ENCODE assay signal across 22 cellular contexts in the genomic region with DNA sequence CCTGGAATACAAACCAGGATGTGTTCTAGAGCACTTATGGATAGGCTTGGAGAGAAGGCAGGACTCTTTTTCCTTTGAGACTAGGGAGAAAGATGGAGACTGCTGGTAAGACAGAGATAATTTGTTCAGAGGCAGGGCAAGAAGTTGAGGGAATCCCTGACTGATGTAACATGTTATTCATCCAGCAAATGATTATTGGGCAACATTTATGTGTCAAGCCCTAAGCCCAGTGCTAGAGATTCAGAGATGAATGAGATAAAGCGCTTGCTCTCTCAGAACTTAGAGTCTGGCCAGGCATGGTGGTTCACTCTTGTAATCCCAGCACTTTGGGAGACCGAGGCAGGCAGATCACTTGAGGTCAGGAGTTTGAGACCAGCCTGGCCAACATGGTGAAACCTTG. TPM values are rescaled to one million over a fixed set of nuclear protein-coding genes. Genes with fewer than 3 reads are reported as not detected.
A peak's percentile ranks its signal among the peaks of the same experiment; 100 is the strongest.
DNase-seq lines count a peak whose midpoint lies in the region; ATAC-seq and TF ChIP-seq lines count a peak whose summit lies in the region.
"Had no signal": no experiment of that assay in that cellular context is flagged by ENCODE, and none has a peak within 500 bp of the region (broad histone marks: within the 10 kb centered on the region; RNA-seq: fewer than 3 reads in every experiment).

No MANE protein-coding gene starts in this region.

- no peak overlapping the region for H3K4me3 Mint-ChIP-seq in activated T-cell treated with anti-CD3 and anti-CD28 coated beads, Interleukin-2, amount 50 U/mL, for 24 hours
- H3K4me3 Mint-ChIP-seq: activated CD8-positive, alpha-beta T cell treated with anti-CD3 and anti-CD28 coated beads for 36 hours; activated naive CD8-positive, alpha-beta T cell treated with anti-CD3 and anti-CD28 coated beads for 36 hours had no signal

- H3K9me3 Mint-ChIP-seq in activated T-cell treated with anti-CD3 and anti-CD28 coated beads, Interleukin-2, amount 50 U/mL, for 24 hours: no peaks in the 10 kb centered on the region
- H3K9me3 Mint-ChIP-seq: activated CD8-positive, alpha-beta T cell treated with anti-CD3 and anti-CD28 coated beads for 36 hours; activated naive CD8-positive, alpha-beta T cell treated with anti-CD3 and anti-CD28 coated beads for 36 hours had no signal

- TF ChIP-seq CTCF in epithelial cell of proximal tubule (conservative IDR thresholded peaks at IDR 0.05; ENCODE audit: low read depth, low read length): no peak
- no peak for TF ChIP-seq CTCF in left lung (IDR thresholded peaks at IDR 0.05)

- no peaks in the 10 kb centered on the region for H3K4me1 Mint-ChIP-seq in activated T-cell treated with anti-CD3 and anti-CD28 coated beads, Interleukin-2, amount 50 U/mL, for 24 hours (ENCODE audit: low read depth)
- H3K4me1 Mint-ChIP-seq: activated naive CD8-positive, alpha-beta T cell treated with anti-CD3 and anti-CD28 coated beads for 36 hours had no signal

- ATAC-seq in left lung: no peak
- no peak for ATAC-seq in GM19351 (IDR thresholded peaks at IDR 0.05; ENCODE audit: unreplicated experiment)
- ATAC-seq in GM19463 (IDR thresholded peaks at IDR 0.05; ENCODE audit: unreplicated experiment): no peak
- ATAC-seq: activated CD8-positive, alpha-beta T cell treated with anti-CD3 and anti-CD28 coated beads for 36 hours; left lobe of liver had no signal

- H3K4me3 ChIP-seq in epithelial cell of proximal tubule (ENCODE audit: low read depth, low read length) (no peak overlapping the region), left lung (no peak overlapping the region)
- H3K4me3 ChIP-seq: cardiac muscle cell, esophagus squamous epithelium, ovary, Peyer's patch, thyroid gland had no signal

- DNase-seq in SKM-1 (lab: John Stamatoyannopoulos, UW; ENCODE audit: unreplicated experiment): peak; percentile 14
- no peak for DNase-seq in SKM-1 treated with dmso at 0.1 percent for 144 hours (lab: John Stamatoyannopoulos, UW; ENCODE audit: unreplicated experiment)
- DNase-seq in NOMO-1 (lab: John Stamatoyannopoulos, UW; ENCODE audit: unreplicated experiment in 2 of 2): peak; percentile 48 to 70
- DNase-seq in epithelial cell of proximal tubule (ENCODE audit: low read depth): peak; percentile 2
- DNase-seq in left lung: no peak
- DNase-seq in activated T-cell treated with anti-CD3 and anti-CD28 coated beads, Interleukin-2, amount 50 U/mL, for 24 hours: no peak
- DNase-seq: activated CD8-positive, alpha-beta T cell treated with anti-CD3 and anti-CD28 coated beads for 36 hours; activated naive CD8-positive, alpha-beta T cell treated with anti-CD3 and anti-CD28 coated beads for 36 hours; esophagus squamous epithelium; NCI-H2081 treated with DMSO at 0.1 percent for 48 hours; NCI-H526; ovary; Peyer's patch; small intestine; stimulated activated CD4-positive, alpha-beta T cell treated with anti-CD3 and anti-CD28 coated beads, Interleukin-4, amount 100 ng/mL, for 4 hours; thyroid gland had no signal

- no peaks in the 10 kb centered on the region for H3K27me3 Mint-ChIP-seq in activated T-cell treated with anti-CD3 and anti-CD28 coated beads, Interleukin-2, amount 50 U/mL, for 24 hours
- H3K27me3 Mint-ChIP-seq: activated CD8-positive, alpha-beta T cell treated with anti-CD3 and anti-CD28 coated beads for 36 hours; activated naive CD8-positive, alpha-beta T cell treated with anti-CD3 and anti-CD28 coated beads for 36 hours had no signal

- H3K36me3 ChIP-seq in left lung: no peaks in the 10 kb centered on the region
- H3K36me3 ChIP-seq: cardiac muscle cell, esophagus squamous epithelium, ovary, Peyer's patch, thyroid gland had no signal

- no peaks in the 10 kb centered on the region for H3K27me3 ChIP-seq in left lung
- H3K27me3 ChIP-seq: cardiac muscle cell, ovary, Peyer's patch, thyroid gland had no signal

- H3K4me1 ChIP-seq in left lung: no peaks in the 10 kb centered on the region
- H3K4me1 ChIP-seq: esophagus squamous epithelium, Peyer's patch, thyroid gland had no signal

- intact Hi-C loops in left lung (cut with DNase I): no loop called here

- no peak overlapping the region for H3K27ac Mint-ChIP-seq in activated T-cell treated with anti-CD3 and anti-CD28 coated beads, Interleukin-2, amount 50 U/mL, for 24 hours
- H3K27ac Mint-ChIP-seq: activated CD8-positive, alpha-beta T cell treated with anti-CD3 and anti-CD28 coated beads for 36 hours; activated naive CD8-positive, alpha-beta T cell treated with anti-CD3 and anti-CD28 coated beads for 36 hours had no signal

- no peaks in the 10 kb centered on the region for H3K36me3 Mint-ChIP-seq in activated T-cell treated with anti-CD3 and anti-CD28 coated beads, Interleukin-2, amount 50 U/mL, for 24 hours (ENCODE audit: low read depth)
- H3K36me3 Mint-ChIP-seq: activated naive CD8-positive, alpha-beta T cell treated with anti-CD3 and anti-CD28 coated beads for 36 hours had no signal

- H3K27ac ChIP-seq in left lung: no peak overlapping the region
- H3K27ac ChIP-seq: 22Rv1, cardiac muscle cell, esophagus squamous epithelium, ovary, Peyer's patch, thyroid gland, VCaP had no signal

- no peaks in the 10 kb centered on the region for H3K9me3 ChIP-seq in left lung
- H3K9me3 ChIP-seq: esophagus squamous epithelium, ovary, Peyer's patch, thyroid gland had no signal

RNA-seq across cellular contexts. Expression of a gene that starts 47.8 kb away (rescaled TPM):
- total RNA-seq in epithelial cell of proximal tubule (21.6 and 28.1 TPM in 2 replicates), left lung (10 to 100 TPM; 54.7 to 61.2 TPM)

RNA-seq across cellular contexts. Expression of a gene that starts 48.4 kb away (rescaled TPM):
- 22.0 and 34.1 TPM in 2 replicates for total RNA-seq in epithelial cell of proximal tubule
- 10 to 100 TPM; 58.5 to 66.0 TPM for total RNA-seq in left lung

Comparison
In these comparisons a context has a peak if more than half of its experiments do, and no peak if none do; other contexts are left out.
1. DNase-seq: peak in SKM-1 (single experiment), NOMO-1 (2 of 2) and epithelial cell of proximal tubule (single experiment); none in SKM-1 treated with dmso at 0.1 percent for 144 hours (single experiment), left lung (0 of 2) and activated T-cell treated with anti-CD3 and anti-CD28 coated beads, Interleukin-2, amount 50 U/mL, for 24 hours (single experiment).